In the genomic region with DNA sequence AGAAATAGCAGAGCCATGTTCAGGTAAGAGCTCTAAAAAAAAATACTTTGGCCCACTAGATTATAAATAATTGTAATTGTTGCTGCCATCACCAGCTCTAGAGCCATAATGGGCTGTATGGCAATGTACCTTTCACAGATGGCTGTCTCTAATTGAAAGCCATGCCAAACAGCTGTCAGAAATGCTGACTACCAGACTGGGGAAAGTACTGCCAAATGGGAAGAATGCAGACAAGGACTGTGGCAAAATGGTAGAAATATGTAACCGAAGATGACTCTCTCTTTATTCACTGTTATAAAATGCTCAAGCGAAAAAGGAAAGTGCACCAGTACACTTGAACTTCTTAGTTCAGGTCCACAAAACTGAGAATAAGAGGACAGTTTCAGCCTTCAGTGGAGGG, we compare ENCODE assay signal across 1 cellular context.
TF ChIP-seq lines count a peak whose summit lies in the region.

No MANE protein-coding gene starts in this region.

TF ChIP-seq in SK-N-SH treated with all-trans-retinoic acid at 6 μM for 48 hours, 23 proteins besides CTCF, POLR2A, EP300 and RAD21 (continued from another document):
- TF ChIP-seq, protein P1, sequence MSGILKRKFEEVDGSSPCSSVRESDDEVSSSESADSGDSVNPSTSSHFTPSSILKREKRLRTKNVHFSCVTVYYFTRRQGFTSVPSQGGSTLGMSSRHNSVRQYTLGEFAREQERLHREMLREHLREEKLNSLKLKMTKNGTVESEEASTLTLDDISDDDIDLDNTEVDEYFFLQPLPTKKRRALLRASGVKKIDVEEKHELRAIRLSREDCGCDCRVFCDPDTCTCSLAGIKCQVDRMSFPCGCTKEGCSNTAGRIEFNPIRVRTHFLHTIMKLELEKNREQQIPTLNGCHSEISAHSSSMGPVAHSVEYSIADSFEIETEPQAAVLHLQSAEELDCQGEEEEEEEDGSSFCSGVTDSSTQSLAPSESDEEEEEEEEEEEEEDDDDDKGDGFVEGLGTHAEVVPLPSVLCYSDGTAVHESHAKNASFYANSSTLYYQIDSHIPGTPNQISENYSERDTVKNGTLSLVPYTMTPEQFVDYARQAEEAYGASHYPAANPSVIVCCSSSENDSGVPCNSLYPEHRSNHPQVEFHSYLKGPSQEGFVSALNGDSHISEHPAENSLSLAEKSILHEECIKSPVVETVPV (CRISPR knock-in tag; IDR thresholded peaks at IDR 0.05): no peak
- TF ChIP-seq, protein P2, sequence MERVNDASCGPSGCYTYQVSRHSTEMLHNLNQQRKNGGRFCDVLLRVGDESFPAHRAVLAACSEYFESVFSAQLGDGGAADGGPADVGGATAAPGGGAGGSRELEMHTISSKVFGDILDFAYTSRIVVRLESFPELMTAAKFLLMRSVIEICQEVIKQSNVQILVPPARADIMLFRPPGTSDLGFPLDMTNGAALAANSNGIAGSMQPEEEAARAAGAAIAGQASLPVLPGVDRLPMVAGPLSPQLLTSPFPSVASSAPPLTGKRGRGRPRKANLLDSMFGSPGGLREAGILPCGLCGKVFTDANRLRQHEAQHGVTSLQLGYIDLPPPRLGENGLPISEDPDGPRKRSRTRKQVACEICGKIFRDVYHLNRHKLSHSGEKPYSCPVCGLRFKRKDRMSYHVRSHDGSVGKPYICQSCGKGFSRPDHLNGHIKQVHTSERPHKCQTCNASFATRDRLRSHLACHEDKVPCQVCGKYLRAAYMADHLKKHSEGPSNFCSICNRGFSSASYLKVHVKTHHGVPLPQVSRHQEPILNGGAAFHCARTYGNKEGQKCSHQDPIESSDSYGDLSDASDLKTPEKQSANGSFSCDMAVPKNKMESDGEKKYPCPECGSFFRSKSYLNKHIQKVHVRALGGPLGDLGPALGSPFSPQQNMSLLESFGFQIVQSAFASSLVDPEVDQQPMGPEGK (CRISPR knock-in tag; IDR thresholded peaks at IDR 0.05; ENCODE audit: borderline replicate concordance): no peak
- TF ChIP-seq ISL1 (CRISPR knock-in tag; IDR thresholded peaks at IDR 0.05): no peak
